7 cellular contexts compared by ENCODE assay signal in the genomic region with DNA sequence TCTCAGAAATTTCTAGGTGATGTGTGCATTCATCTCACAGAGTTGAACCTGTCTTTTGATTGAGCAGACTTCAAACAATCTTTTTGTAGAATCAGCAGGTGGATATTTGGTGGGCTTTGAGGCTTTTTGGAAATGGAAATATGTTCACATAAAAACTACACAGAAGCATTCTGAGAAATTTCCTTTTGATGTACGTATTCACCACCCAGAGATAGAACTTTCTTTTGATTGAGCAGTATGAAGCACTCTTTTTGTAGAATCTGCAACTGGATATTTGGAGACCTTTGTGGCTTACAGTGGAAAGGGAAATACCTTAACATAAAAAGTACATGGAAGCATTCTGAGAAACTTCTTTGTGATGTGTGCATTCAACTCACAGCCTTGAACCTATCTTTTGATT.
"Had no signal": no experiment of that assay in that cellular context is flagged by ENCODE, and none has a peak within 500 bp of the region (broad histone marks: within the 10 kb centered on the region; RNA-seq: fewer than 3 reads in every experiment).

No MANE protein-coding gene starts in this region.

- H3K9ac ChIP-seq: GM23248, KMS-11 had no signal

- H3K4me3 ChIP-seq: GM23248 had no signal

- H2AFZ ChIP-seq: GM23248 had no signal

- H3K27ac ChIP-seq: GM23248, KMS-11 had no signal

- DNase-seq: GM23248, GOT3, H9, HCEC 1CT, IMR-90, KBM-7 had no signal

- H3K4me2 ChIP-seq: KMS-11 had no signal
